In the genomic region with DNA sequence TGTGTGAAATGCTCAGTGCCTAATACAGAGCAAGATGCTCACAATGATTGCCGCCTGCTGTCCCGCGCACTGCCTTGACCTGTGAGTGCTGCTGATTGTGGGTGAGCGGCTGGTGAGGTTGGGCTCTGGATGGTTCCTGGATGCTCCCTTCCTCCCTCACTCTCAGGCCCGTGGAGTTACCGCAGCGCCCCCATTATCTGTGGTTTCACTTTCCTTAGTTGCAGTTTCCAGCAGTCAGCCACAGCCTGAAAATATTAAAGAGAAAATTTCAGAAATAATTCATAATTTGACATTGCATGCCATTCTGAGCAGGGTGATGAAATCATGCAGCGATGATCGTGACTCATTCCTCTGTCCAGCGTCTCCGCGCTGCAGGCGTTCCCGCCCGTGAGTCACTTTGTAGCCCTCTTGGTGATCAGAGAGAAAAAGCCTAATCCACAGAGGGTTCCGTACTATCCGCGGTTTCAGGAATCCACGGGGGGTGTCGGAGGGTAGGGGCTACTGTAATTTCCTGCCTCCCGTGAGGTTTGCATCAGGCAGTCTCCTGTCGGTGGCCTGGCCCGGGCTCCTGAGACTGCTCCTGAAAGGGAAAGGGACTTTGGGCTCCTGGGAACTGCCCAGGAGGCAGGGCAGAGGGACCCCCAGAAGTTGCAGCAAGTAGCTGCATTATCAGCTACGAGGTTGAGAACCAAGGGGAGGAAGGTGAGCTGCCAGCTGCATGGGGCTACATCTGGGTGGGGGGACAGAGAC, we compare ENCODE assay signal across 8 cellular contexts. TPM values are rescaled to one million over a fixed set of nuclear protein-coding genes. Genes with fewer than 3 reads are reported as not detected.
DNase-seq lines count a peak whose midpoint lies in the region; TF ChIP-seq lines count a peak whose summit lies in the region.

No MANE protein-coding gene starts in this region.

- no peaks in the 10 kb centered on the region for H3K27me3 ChIP-seq in BJ (ENCODE audit: control insufficient read depth, insufficient read depth, low read length)

- POLR2A ChIA-PET in BJ (lab: Charles Lee), result interaction anchor here (1.2 kb wide), 1 partner anchor 10 kb away, joined by 7 read pairs; no protein-coding TSS in a partner anchor

- DNase-seq in BJ (ENCODE audit: low read depth), result peak; percentile 82
- DNase-seq in MV-4-11 (lab: John Stamatoyannopoulos, UW), result peak; percentile 90
- DNase-seq in dedifferentiated amniotic fluid mesenchymal stem cell (ENCODE audit: extremely low spot score), result peak; percentile 93
- peak; percentile 89 for DNase-seq in myocyte (ENCODE audit: low read depth)
- no peak for DNase-seq in NCI-H2107 (lab: John Stamatoyannopoulos, UW)
- no peak for DNase-seq in stimulated activated CD4-positive, alpha-beta T cell treated with anti-CD3 and anti-CD28 coated beads, Interleukin-2, amount 100 ng/mL, for 24 hours
- DNase-seq in DMS79 (lab: John Stamatoyannopoulos, UW), result no peak
- DNase-seq in anterior cingulate cortex (lab: John Stamatoyannopoulos, UW), result no peak

- H3K36me3 ChIP-seq in BJ (ENCODE audit: control insufficient read depth, insufficient read depth, low read length), result peaks cover 16% of the 10 kb centered on the region

- peak; percentile 38 for TF ChIP-seq CTCF in BJ (IDR thresholded peaks at IDR 0.05; ENCODE audit: insufficient read depth, low read depth, low read length)

- H3K4me3 ChIP-seq in BJ (ENCODE audit: low read depth, low read length), result no peak overlapping the region

- CTCF ChIA-PET in BJ (lab: Yijun Ruan, JAX), result interaction anchor here (0.7 to 4.9 kb wide), 10 partner anchors 9 to 224 kb away, joined by 3 to 164 read pairs (median 4); partner anchors contain the start of genes RPL3 and RPS19BP1

RNA-seq across cellular contexts. Expression of gene RPL3, which starts 10.6 kb away (rescaled TPM):
- 3,985 and 4,772 TPM in 2 replicates for polyA plus RNA-seq in BJ (2011; rRNA removed)
- polyA minus RNA-seq in BJ (2011; rRNA and poly(A)+ RNA removed), result 1,678 and 3,093 TPM in 2 replicates
- 1,239 and 1,524 TPM in 2 replicates for total RNA-seq in myocyte
- polyA plus RNA-seq in myocyte (2012), result 2,014 TPM

RNA-seq across cellular contexts. Expression of gene SYNGR1, which starts 41.0 kb away (rescaled TPM):
- polyA plus RNA-seq in BJ (2011; rRNA removed), result 44.4 and 65.6 TPM in 2 replicates
- polyA minus RNA-seq in BJ (2011; rRNA and poly(A)+ RNA removed), result 13.8 and 16.7 TPM in 2 replicates
- 0.29 and 4.9 TPM in 2 replicates for total RNA-seq in myocyte
- polyA plus RNA-seq in myocyte (2012), result 10.7 TPM

Comparison
In these comparisons a context has a peak if more than half of its experiments do, and no peak if none do; other contexts are left out.
1. DNase-seq: peak in BJ (single experiment), MV-4-11 (single experiment), dedifferentiated amniotic fluid mesenchymal stem cell (single experiment) and myocyte (single experiment); none in NCI-H2107 (single experiment), stimulated activated CD4-positive, alpha-beta T cell treated with anti-CD3 and anti-CD28 coated beads, Interleukin-2, amount 100 ng/mL, for 24 hours (0 of 2), DMS79 (single experiment) and anterior cingulate cortex (0 of 58).